Comparison of ENCODE assay signal across 24 cellular contexts in the genomic region with DNA sequence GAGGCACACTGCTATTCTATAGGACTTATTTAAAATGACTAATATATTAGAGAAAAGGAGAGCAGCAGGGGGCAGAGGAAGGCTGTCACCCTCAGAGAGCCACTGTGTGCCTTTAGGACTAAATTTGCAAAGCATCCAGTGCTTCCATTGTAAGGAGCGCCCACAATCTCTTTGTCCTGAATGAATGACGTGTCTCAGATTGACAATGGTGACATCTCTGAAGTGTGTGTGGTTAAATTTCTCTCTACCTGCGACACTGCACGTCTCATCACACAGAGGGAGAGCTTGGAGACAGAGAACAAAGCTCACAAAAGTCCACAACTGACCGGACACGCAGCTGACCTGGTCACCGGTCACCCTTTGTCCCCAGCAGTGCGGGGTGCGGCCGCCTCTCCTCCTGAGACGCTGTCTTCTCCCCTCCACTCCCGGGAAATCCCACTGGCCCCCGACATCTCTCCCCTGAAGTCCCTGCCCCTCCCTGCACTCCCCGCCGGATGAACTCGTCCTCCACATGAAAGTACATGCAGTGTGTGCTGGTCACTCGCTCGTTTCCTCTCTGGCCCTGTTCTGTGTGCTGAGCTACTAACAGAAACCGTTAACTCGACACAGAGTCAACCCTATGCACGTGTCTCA.
DNase-seq lines count a peak whose midpoint lies in the region; ATAC-seq, FAIRE-seq and TF ChIP-seq lines count a peak whose summit lies in the region.
"Had no signal": no experiment of that assay in that cellular context is flagged by ENCODE, and none has a peak within 500 bp of the region (broad histone marks: within the 10 kb centered on the region; RNA-seq: fewer than 3 reads in every experiment).

No MANE protein-coding gene starts in this region.

- peaks cover 26% of the 10 kb centered on the region for H3K27me3 Mint-ChIP-seq in activated CD8-positive, alpha-beta memory T cell treated with anti-CD3 and anti-CD28 coated beads, Interleukin-2, amount 10 ng/mL, durations not matched to agents 7 days and 5 days
- peaks cover 56% of the 10 kb centered on the region for H3K27me3 Mint-ChIP-seq in activated T-cell treated with anti-CD3 and anti-CD28 coated beads, Interleukin-2, amount 50 U/mL, for 24 hours
- H3K27me3 Mint-ChIP-seq: type B pancreatic cell had no signal

- H3K36me3 Mint-ChIP-seq in activated CD8-positive, alpha-beta memory T cell treated with anti-CD3 and anti-CD28 coated beads, Interleukin-2, amount 10 ng/mL, durations not matched to agents 7 days and 5 days: no peaks in the 10 kb centered on the region
- H3K36me3 Mint-ChIP-seq in activated T-cell treated with anti-CD3 and anti-CD28 coated beads, Interleukin-2, amount 50 U/mL, for 24 hours (ENCODE audit: low read depth): no peaks in the 10 kb centered on the region
- H3K36me3 Mint-ChIP-seq: activated naive CD4-positive, alpha-beta T cell treated with anti-CD3 and anti-CD28 coated beads, Interleukin-2, amount 10 ng/mL, durations not matched to agents 7 days and 5 days; naive thymus-derived CD4-positive, alpha-beta T cell; type B pancreatic cell had no signal

- H2AK5ac ChIP-seq in neuronal stem cell (ENCODE audit: low read depth, low read length): peak overlapping the region; percentile 82

- H3K79me1 ChIP-seq in neuronal stem cell (ENCODE audit: low read depth, low read length): no peaks in the 10 kb centered on the region

- no peak overlapping the region for H3K27ac ChIP-seq in kidney (ENCODE audit: low read depth in 2 of 2, low read length in 2 of 2)
- H3K27ac ChIP-seq in neuronal stem cell (replicated peaks; ENCODE audit: low read length): no peak overlapping the region
- H3K27ac ChIP-seq: parathyroid adenoma had no signal

- no peak overlapping the region for H3K4me3 ChIP-seq in kidney (ENCODE audit: low read length in 2 of 2)
- no peak overlapping the region for H3K4me3 ChIP-seq in neuronal stem cell (ENCODE audit: low read length in 2 of 2)

- H2BK120ac ChIP-seq in neuronal stem cell (ENCODE audit: low read depth, low read length): no peak overlapping the region

- no peak overlapping the region for H2BK15ac ChIP-seq in neuronal stem cell (ENCODE audit: low read length)

- H3K9me3 ChIP-seq in kidney (ENCODE audit: control insufficient read depth in 1 of 2, low read length in 2 of 2) (no peaks in the 10 kb centered on the region), neuronal stem cell (replicated peaks in 1 of 2; ENCODE audit: control insufficient read depth in 2 of 2, insufficient read depth in 1 of 2, low read depth in 1 of 2, low read length in 2 of 2) (no peaks in the 10 kb centered on the region)
- H3K9me3 ChIP-seq: SK-N-SH had no signal

- H2AFZ ChIP-seq in neuronal stem cell (ENCODE audit: low read length): peak overlapping the region; percentile 36
- H2AFZ ChIP-seq: parathyroid adenoma had no signal

- no peak overlapping the region for H2BK12ac ChIP-seq in neuronal stem cell (ENCODE audit: low read length)

- H3K4me3 Mint-ChIP-seq in activated CD8-positive, alpha-beta memory T cell treated with anti-CD3 and anti-CD28 coated beads, Interleukin-2, amount 10 ng/mL, durations not matched to agents 7 days and 5 days: no peak overlapping the region
- no peak overlapping the region for H3K4me3 Mint-ChIP-seq in activated T-cell treated with anti-CD3 and anti-CD28 coated beads, Interleukin-2, amount 50 U/mL, for 24 hours
- H3K4me3 Mint-ChIP-seq: activated CD4-positive, alpha-beta T cell treated with anti-CD3 and anti-CD28 coated beads, Interleukin-2, amount 10 ng/mL, durations not matched to agents 24 days and 14 days; activated naive CD4-positive, alpha-beta T cell treated with anti-CD3 and anti-CD28 coated beads, Interleukin-2, amount 10 ng/mL, durations not matched to agents 7 days and 5 days; CD8-positive, alpha-beta memory T cell; naive thymus-derived CD4-positive, alpha-beta T cell; type B pancreatic cell had no signal

- no peak overlapping the region for H3K27ac Mint-ChIP-seq in activated CD8-positive, alpha-beta memory T cell treated with anti-CD3 and anti-CD28 coated beads, Interleukin-2, amount 10 ng/mL, durations not matched to agents 7 days and 5 days
- H3K27ac Mint-ChIP-seq in activated T-cell treated with anti-CD3 and anti-CD28 coated beads, Interleukin-2, amount 50 U/mL, for 24 hours: no peak overlapping the region
- H3K27ac Mint-ChIP-seq: activated CD4-positive, alpha-beta T cell treated with anti-CD3 and anti-CD28 coated beads, Interleukin-2, amount 10 ng/mL, durations not matched to agents 24 days and 14 days; activated naive CD4-positive, alpha-beta T cell treated with anti-CD3 and anti-CD28 coated beads, Interleukin-2, amount 10 ng/mL, durations not matched to agents 7 days and 5 days; naive thymus-derived CD4-positive, alpha-beta T cell; type B pancreatic cell had no signal

- no peak for TF ChIP-seq CTCF in kidney (IDR thresholded peaks at IDR 0.05; ENCODE audit: borderline replicate concordance, extremely low read depth, insufficient read depth)

- H3K36me3 ChIP-seq in kidney (ENCODE audit: control insufficient read depth in 1 of 2, insufficient read depth in 2 of 2, low read length in 2 of 2) (peaks cover 7 to 27% of the 10 kb centered on the region in 2 donors), neuronal stem cell (replicated peaks in 1 of 2; ENCODE audit: control insufficient read depth in 2 of 2, insufficient read depth in 2 of 2, low read length in 2 of 2) (peaks cover 17 to 60% of the 10 kb centered on the region in 2 donors)

- H4K91ac ChIP-seq in neuronal stem cell (ENCODE audit: low read depth, low read length, poor library complexity): no peak overlapping the region

- H3K9me3 Mint-ChIP-seq in activated CD8-positive, alpha-beta memory T cell treated with anti-CD3 and anti-CD28 coated beads, Interleukin-2, amount 10 ng/mL, durations not matched to agents 7 days and 5 days (ENCODE audit: low read depth): no peaks in the 10 kb centered on the region
- no peaks in the 10 kb centered on the region for H3K9me3 Mint-ChIP-seq in activated T-cell treated with anti-CD3 and anti-CD28 coated beads, Interleukin-2, amount 50 U/mL, for 24 hours
- H3K9me3 Mint-ChIP-seq: activated CD4-positive, alpha-beta T cell treated with anti-CD3 and anti-CD28 coated beads, Interleukin-2, amount 10 ng/mL, durations not matched to agents 24 days and 14 days; activated naive CD4-positive, alpha-beta T cell treated with anti-CD3 and anti-CD28 coated beads, Interleukin-2, amount 10 ng/mL, durations not matched to agents 7 days and 5 days; CD8-positive, alpha-beta memory T cell; naive thymus-derived CD4-positive, alpha-beta T cell; type B pancreatic cell had no signal

- H3K4me2 ChIP-seq in neuronal stem cell (ENCODE audit: insufficient read depth, low read length, poor library complexity, severe bottlenecking): no peak overlapping the region
- H3K4me2 ChIP-seq: SK-N-SH had no signal

- H3K18ac ChIP-seq in neuronal stem cell (ENCODE audit: low read length): peak overlapping the region; percentile 44

- no peak overlapping the region for H4K8ac ChIP-seq in neuronal stem cell (ENCODE audit: low read depth, low read length)

- H3K9ac ChIP-seq in kidney (ENCODE audit: low read length in 2 of 2) (no peak overlapping the region), neuronal stem cell (ENCODE audit: low read depth, low read length, poor library complexity) (no peak overlapping the region)
- H3K9ac ChIP-seq: parathyroid adenoma, SK-N-SH had no signal

- ATAC-seq in left ventricle myocardium superior (peak; percentile 2), Right ventricle myocardium inferior (no peak), GM21737 (IDR thresholded peaks at IDR 0.05; ENCODE audit: unreplicated experiment) (no peak)
- ATAC-seq in activated CD8-positive, alpha-beta memory T cell treated with anti-CD3 and anti-CD28 coated beads, Interleukin-2, amount 10 ng/mL, durations not matched to agents 7 days and 5 days: no peak
- ATAC-seq: naive thymus-derived CD4-positive, alpha-beta T cell had no signal

- no peaks in the 10 kb centered on the region for H3K27me3 ChIP-seq in neuronal stem cell (ENCODE audit: control insufficient read depth in 3 of 3, insufficient read depth in 3 of 3, low read depth in 1 of 3, low read length in 3 of 3)

- CTCF ChIA-PET in activated CD8-positive, alpha-beta memory T cell treated with anti-CD3 and anti-CD28 coated beads, Interleukin-2, amount 10 ng/mL, durations not matched to agents 7 days and 5 days (lab: Charles Lee): no interaction called here

- H3K4me1 ChIP-seq in kidney (ENCODE audit: control insufficient read depth in 1 of 2, insufficient read depth in 1 of 2, low read depth in 1 of 2, low read length in 2 of 2): no peaks in the 10 kb centered on the region
- H3K4me1 ChIP-seq in neuronal stem cell (ENCODE audit: control insufficient read depth in 2 of 2, insufficient read depth in 1 of 2, low read depth in 1 of 2, low read length in 2 of 2): peaks cover 13 to 22% of the 10 kb centered on the region in 2 donors
- H3K4me1 ChIP-seq: parathyroid adenoma had no signal

- H3K4me1 Mint-ChIP-seq in activated CD8-positive, alpha-beta memory T cell treated with anti-CD3 and anti-CD28 coated beads, Interleukin-2, amount 10 ng/mL, durations not matched to agents 7 days and 5 days: peaks cover 4% of the 10 kb centered on the region
- H3K4me1 Mint-ChIP-seq in activated T-cell treated with anti-CD3 and anti-CD28 coated beads, Interleukin-2, amount 50 U/mL, for 24 hours (ENCODE audit: low read depth): peaks cover 3% of the 10 kb centered on the region

- no peak overlapping the region for H2BK5ac ChIP-seq in neuronal stem cell (ENCODE audit: low read length)

- DNase-seq in left ventricle myocardium superior (no peak), Right ventricle myocardium inferior (ENCODE audit: missing footprints) (no peak), kidney (peak; percentile 65), neuronal stem cell (ENCODE audit: low spot score) (peak; percentile 14), NCI-H82 (lab: John Stamatoyannopoulos, UW) (no peak)
- no peak for DNase-seq in activated CD8-positive, alpha-beta memory T cell treated with anti-CD3 and anti-CD28 coated beads, Interleukin-2, amount 10 ng/mL, durations not matched to agents 7 days and 5 days
- no peak for DNase-seq in activated T-cell treated with anti-CD3 and anti-CD28 coated beads, Interleukin-2, amount 50 U/mL, for 24 hours
- DNase-seq: activated CD4-positive, alpha-beta T cell treated with anti-CD3 and anti-CD28 coated beads, Interleukin-2, amount 10 ng/mL, durations not matched to agents 24 days and 14 days; activated naive CD4-positive, alpha-beta T cell treated with anti-CD3 and anti-CD28 coated beads, Interleukin-2, amount 10 ng/mL, durations not matched to agents 7 days and 5 days; anterior cingulate cortex; CD8-positive, alpha-beta memory T cell; central memory CD4-positive, alpha-beta T cell; kidney glomerular epithelial cell; naive thymus-derived CD4-positive, alpha-beta T cell; NCI-H1092; NCI-H2029; NCI-H774; SK-N-SH had no signal

- intact Hi-C loops in left ventricle myocardium superior (cut with micrococcal nuclease) (no loop called here), Right ventricle myocardium inferior (cut with DNase I) (loop anchor here (2.0 kb wide), 1 partner anchor 108 kb away; no protein-coding TSS in a partner anchor), kidney (cut with DNase I) (no loop called here)

- no peak for FAIRE-seq in kidney (lab: Jason Lieb, UNC)
- FAIRE-seq: A204.1, endothelial cell of umbilical vein, G401.6 had no signal

- H3K14ac ChIP-seq in neuronal stem cell (ENCODE audit: low read length): no peak overlapping the region

- no peak overlapping the region for H3K4ac ChIP-seq in neuronal stem cell (ENCODE audit: low read length)

- H3K23ac ChIP-seq in neuronal stem cell (ENCODE audit: low read depth, low read length, poor library complexity): no peak overlapping the region

- no CpG with 5 or more reads among the region's 21 CpGs for WGBS in neuronal stem cell (ENCODE audit: extremely low coverage in 2 of 2, insufficient read length in 2 of 2, insufficient replicate concordance in 1 of 2), 2 donors

Comparison
In these comparisons a context has a peak if more than half of its experiments do, and no peak if none do; other contexts are left out.
1. DNase-seq: peak in kidney (single experiment) and neuronal stem cell (single experiment); none in left ventricle myocardium superior (single experiment), Right ventricle myocardium inferior (single experiment), NCI-H82 (single experiment), activated CD8-positive, alpha-beta memory T cell treated with anti-CD3 and anti-CD28 coated beads, Interleukin-2, amount 10 ng/mL, durations not matched to agents 7 days and 5 days (single experiment) and activated T-cell treated with anti-CD3 and anti-CD28 coated beads, Interleukin-2, amount 50 U/mL, for 24 hours (single experiment).